1 cellular context compared by ENCODE assay signal in genomic region chr9:88852794-88853193, GRCh38.
TF ChIP-seq lines count a peak whose summit lies in the region.

No MANE protein-coding gene starts in this region.

TF ChIP-seq in GM23338, 12 proteins besides CTCF, POLR2A, EP300 and RAD21 (continued from another document):
- no peak for TF ChIP-seq ETS1 (IDR thresholded peaks at IDR 0.05)
- no peak for TF ChIP-seq ZNF114 (CRISPR knock-in tag; IDR thresholded peaks at IDR 0.05)
- no peak for TF ChIP-seq NANOG (IDR thresholded peaks at IDR 0.05; ENCODE audit: borderline replicate concordance)
